28 cellular contexts compared by ENCODE assay signal in the genomic region with DNA sequence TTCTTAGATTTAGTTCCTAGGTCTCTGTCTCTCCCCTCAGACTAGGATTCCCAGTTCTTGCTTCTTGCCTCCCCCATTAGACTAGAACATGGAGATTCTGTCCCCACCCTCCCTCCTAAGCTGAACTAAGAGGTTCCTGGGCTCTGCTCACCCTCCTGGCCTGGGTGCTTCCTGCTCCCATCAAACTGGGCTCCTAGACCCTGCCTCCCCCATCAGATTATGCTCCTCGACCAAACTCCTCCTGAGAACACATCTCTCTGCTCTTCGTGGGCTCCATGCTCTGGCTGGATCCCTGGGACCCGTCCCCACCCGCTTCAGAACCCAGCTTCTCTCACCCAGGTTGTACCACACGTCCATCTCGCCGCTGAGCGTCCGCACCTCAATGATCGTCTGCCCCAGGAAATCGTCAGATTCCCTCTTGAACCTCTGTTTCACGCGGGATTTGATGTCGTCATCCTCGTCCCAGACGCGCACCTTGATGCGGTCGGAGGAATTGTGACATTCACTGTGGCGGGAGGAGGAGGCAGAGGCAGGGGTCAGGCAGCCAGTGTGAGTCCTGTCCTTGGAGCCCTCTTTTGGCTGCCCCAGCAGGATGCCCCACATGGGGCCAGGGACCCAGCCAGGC. TPM values are rescaled to one million over a fixed set of nuclear protein-coding genes. Genes with fewer than 3 reads are reported as not detected.
"Had no signal": no experiment of that assay in that cellular context is flagged by ENCODE, and none has a peak within 500 bp of the region (broad histone marks: within the 10 kb centered on the region; RNA-seq: fewer than 3 reads in every experiment).

No MANE protein-coding gene starts in this region.

- H3K36me3 ChIP-seq: gastrocnemius medialis, ovary, sigmoid colon, tibial artery, upper lobe of left lung had no signal

- H3K36me3 Mint-ChIP-seq: mesothelial cell of epicardium; naive B cell; natural killer cell treated with Interleukin-12 subunit alpha and Interleukin-12 subunit beta and Interleukin-15 and Interleukin-18, amount 100 ng/mL, for 72 hours; stimulated activated memory B cell treated with anti-CD40 and anti-IgM and Interleukin-4, amounts not matched to agents 10 μg/mL and 1 μg/mL and 100 μg/mL, for 72 hours had no signal

- H3K4me3 Mint-ChIP-seq: dendritic cell treated with granulocyte-macrophage colony-stimulating factor and Interleukin-4, amounts not matched to agents 40 ng/mL and 50 ng/mL, for 4 days; endodermal cell; mesothelial cell of epicardium; naive B cell; natural killer cell treated with Interleukin-12 subunit alpha and Interleukin-12 subunit beta and Interleukin-15 and Interleukin-18, amount 100 ng/mL, for 72 hours; neural crest cell; stimulated activated memory B cell treated with anti-CD40 and anti-IgM and Interleukin-4, amounts not matched to agents 10 μg/mL and 1 μg/mL and 100 μg/mL, for 72 hours had no signal

- H3K4me3 ChIP-seq: gastrocnemius medialis, mucosa of descending colon, ovary, psoas muscle, sigmoid colon, testis, tibial artery, upper lobe of left lung had no signal

- H3K9me3 Mint-ChIP-seq: dendritic cell treated with granulocyte-macrophage colony-stimulating factor and Interleukin-4, amounts not matched to agents 40 ng/mL and 50 ng/mL, for 4 days; endodermal cell; mesothelial cell of epicardium; natural killer cell treated with Interleukin-12 subunit alpha and Interleukin-12 subunit beta and Interleukin-15 and Interleukin-18, amount 100 ng/mL, for 72 hours; neural crest cell; stimulated activated memory B cell treated with anti-CD40 and anti-IgM and Interleukin-4, amounts not matched to agents 10 μg/mL and 1 μg/mL and 100 μg/mL, for 72 hours had no signal

- H3K4me1 ChIP-seq: gastrocnemius medialis, psoas muscle, sigmoid colon, testis, tibial artery, upper lobe of left lung had no signal

- H3K9me3 ChIP-seq: gastrocnemius medialis, mucosa of descending colon, ovary, psoas muscle, sigmoid colon, testis, tibial artery, upper lobe of left lung had no signal

- H3K27me3 ChIP-seq: ovary, testis had no signal

- ATAC-seq: esophagus mucosa; gastrocnemius medialis; left lobe of liver; mucosa of descending colon; natural killer cell treated with Interleukin-12 subunit alpha and Interleukin-12 subunit beta and Interleukin-15 and Interleukin-18, amount 100 ng/mL, for 72 hours; psoas muscle; right cardiac atrium; stimulated activated memory B cell treated with anti-CD40 and anti-IgM and Interleukin-4, amounts not matched to agents 10 μg/mL and 1 μg/mL and 100 μg/mL, for 72 hours; stimulated activated naive CD8-positive, alpha-beta T cell treated with anti-CD3 and anti-CD28 coated beads, Interleukin-15, Interleukin-2, amounts not matched to agents 100 U/mL and 50 U/mL, for 24 hours had no signal

- DNase-seq: effector CD8-positive, alpha-beta T cell; endodermal cell; foreskin fibroblast; gastrocnemius medialis; head of caudate nucleus; mesenchymal stem cell; naive B cell; nucleus accumbens; ovary; sigmoid colon; stimulated activated CD4-positive, alpha-beta T cell treated with anti-CD3 and anti-CD28 coated beads, Interleukin-4, amount 100 ng/mL, for 4 hours; stimulated activated naive CD8-positive, alpha-beta T cell treated with anti-CD3 and anti-CD28 coated beads, Interleukin-15, Interleukin-2, amounts not matched to agents 100 U/mL and 50 U/mL, for 24 hours; substantia nigra; testis; tibial artery; upper lobe of left lung had no signal

- H3K27ac Mint-ChIP-seq: dendritic cell treated with granulocyte-macrophage colony-stimulating factor and Interleukin-4, amounts not matched to agents 40 ng/mL and 50 ng/mL, for 4 days; endodermal cell; mesothelial cell of epicardium; natural killer cell treated with Interleukin-12 subunit alpha and Interleukin-12 subunit beta and Interleukin-15 and Interleukin-18, amount 100 ng/mL, for 72 hours; stimulated activated memory B cell treated with anti-CD40 and anti-IgM and Interleukin-4, amounts not matched to agents 10 μg/mL and 1 μg/mL and 100 μg/mL, for 72 hours had no signal

- H3K4me1 Mint-ChIP-seq: endodermal cell; mesothelial cell of epicardium; naive B cell; neural crest cell; stimulated activated memory B cell treated with anti-CD40 and anti-IgM and Interleukin-4, amounts not matched to agents 10 μg/mL and 1 μg/mL and 100 μg/mL, for 72 hours had no signal

- H3K27ac ChIP-seq: epithelial cell of prostate, gastrocnemius medialis, ovary, psoas muscle, sigmoid colon, testis, tibial artery, upper lobe of left lung had no signal

RNA-seq across cellular contexts. Expression of gene UNC13A, which starts 42.7 kb away (rescaled TPM):
- total RNA-seq: gastrocnemius medialis; natural killer cell treated with Interleukin-12 subunit alpha and Interleukin-12 subunit beta and Interleukin-15 and Interleukin-18, amount 100 ng/mL, for 72 hours; skeletal muscle tissue had no signal
